16 cellular contexts compared by ENCODE assay signal in the genomic region with DNA sequence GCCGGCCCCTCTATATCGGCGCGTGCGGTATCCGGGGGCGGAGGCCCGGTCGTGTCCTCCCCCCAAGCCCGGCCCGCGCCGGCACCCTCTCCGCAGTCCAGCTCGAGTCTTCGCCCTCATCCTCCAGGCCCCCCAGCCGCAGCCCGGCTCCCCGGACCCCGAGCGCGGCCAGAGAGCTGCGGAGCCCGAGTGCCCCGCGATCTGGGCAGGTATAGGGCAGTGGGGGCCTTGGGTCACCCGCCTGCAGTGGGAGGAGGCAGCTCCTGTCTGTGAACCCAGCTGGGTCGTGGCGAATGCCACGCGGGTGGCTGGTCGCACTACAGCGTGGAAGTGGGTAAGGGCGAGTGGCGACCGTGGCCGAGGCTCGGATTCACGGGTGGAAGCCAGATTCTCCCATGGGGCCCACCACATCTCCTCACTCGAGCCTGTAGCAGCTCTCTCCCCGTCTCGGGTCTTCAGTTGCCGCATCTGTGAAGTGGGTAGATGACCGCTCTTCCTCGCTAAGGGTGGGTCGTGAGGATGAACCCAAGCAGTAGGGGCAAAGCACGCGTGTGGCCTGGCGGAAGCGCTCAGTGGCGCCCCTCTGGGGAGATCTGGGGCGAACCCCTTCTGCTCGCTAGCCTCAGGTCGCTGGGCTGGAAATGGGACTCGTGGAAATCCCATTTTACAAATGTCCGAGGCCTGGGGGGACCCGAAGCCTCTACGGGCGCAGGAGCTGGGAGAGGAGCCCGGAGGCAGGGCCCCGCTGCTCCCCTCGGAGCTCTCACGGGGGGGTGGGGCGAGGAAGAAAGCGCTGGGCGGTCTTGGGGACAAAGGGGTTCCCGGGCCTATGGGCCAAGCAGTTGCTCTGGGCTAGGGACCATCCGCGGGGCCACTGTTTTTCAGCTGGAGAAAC. TPM values are rescaled to one million over a fixed set of nuclear protein-coding genes. Genes with fewer than 3 reads are reported as not detected.
DNase-seq lines count a peak whose midpoint lies in the region; TF ChIP-seq lines count a peak whose summit lies in the region.
"Had no signal": no experiment of that assay in that cellular context is flagged by ENCODE, and none has a peak within 500 bp of the region (broad histone marks: within the 10 kb centered on the region; RNA-seq: fewer than 3 reads in every experiment).

No MANE protein-coding gene starts in this region.

- no peaks in the 10 kb centered on the region for H3K9me3 ChIP-seq in iPS-20b (ENCODE audit: insufficient read depth, low read depth, low read length)
- H3K9me3 ChIP-seq in smooth muscle cell (replicated peaks; ENCODE audit: low read depth): no peaks in the 10 kb centered on the region

- H3K27me3 ChIP-seq in iPS-20b (ENCODE audit: insufficient read depth, low read length) (peaks cover 65% of the 10 kb centered on the region), smooth muscle cell (ENCODE audit: low read depth) (peaks cover 54% of the 10 kb centered on the region)

- DNase-seq in DMS53 (lab: John Stamatoyannopoulos, UW) (peak; percentile 21), DMS53 treated with DMSO at 0.1 percent for 48 hours (lab: John Stamatoyannopoulos, UW; ENCODE audit: unreplicated experiment) (no peak), smooth muscle cell (lab: John Stamatoyannopoulos, UW; ENCODE audit: unreplicated experiment) (no peak), cortex of kidney (lab: John Stamatoyannopoulos, UW) (no peak), SIG-M5 (lab: John Stamatoyannopoulos, UW) (no peak)
- DNase-seq in activated naive CD8-positive, alpha-beta T cell treated with anti-CD3 and anti-CD28 coated beads for 36 hours: no peak
- no peak for DNase-seq in activated effector memory CD4-positive, alpha-beta T cell treated with anti-CD3 and anti-CD28 coated beads, Interleukin-2, amount 50 U/mL, for 16 hours
- DNase-seq: activated CD4-positive, alpha-beta T cell treated with anti-CD3 and anti-CD28 coated beads, Interleukin-2, amount 10 ng/mL, durations not matched to agents 24 days and 14 days; activated gamma-delta T cell treated with Interleukin-2 at 50 U/mL for 16 hours; NCI-H1092 treated with DMSO at 0.1 percent for 48 hours; PC-9; T-helper 1 cell had no signal

- H3K4me3 Mint-ChIP-seq in activated naive CD8-positive, alpha-beta T cell treated with anti-CD3 and anti-CD28 coated beads for 36 hours: peak overlapping the region; percentile 10
- H3K4me3 Mint-ChIP-seq: activated CD4-positive, alpha-beta T cell treated with anti-CD3 and anti-CD28 coated beads, Interleukin-2, amount 10 ng/mL, durations not matched to agents 24 days and 14 days had no signal

- H3F3A ChIP-seq in smooth muscle cell (ENCODE audit: low read depth): no peaks in the 10 kb centered on the region

- peaks cover 12% of the 10 kb centered on the region for H3K4me1 Mint-ChIP-seq in activated naive CD8-positive, alpha-beta T cell treated with anti-CD3 and anti-CD28 coated beads for 36 hours

- no peaks in the 10 kb centered on the region for H3K36me3 ChIP-seq in iPS-20b (ENCODE audit: insufficient read depth, low read depth, low read length)
- no peaks in the 10 kb centered on the region for H3K36me3 ChIP-seq in smooth muscle cell (ENCODE audit: low read depth)

- no peaks in the 10 kb centered on the region for H3K79me2 ChIP-seq in smooth muscle cell (ENCODE audit: low read depth)

- H3K4me3 ChIP-seq in iPS-20b (ENCODE audit: low read length): peak overlapping the region; percentile 18; the same call in 1 of the 2 replicates
- H3K4me3 ChIP-seq in smooth muscle cell: no peak overlapping the region
- H3K4me3 ChIP-seq: PC-9 had no signal

- H3K9me3 Mint-ChIP-seq in activated naive CD8-positive, alpha-beta T cell treated with anti-CD3 and anti-CD28 coated beads for 36 hours: no peaks in the 10 kb centered on the region
- H3K9me3 Mint-ChIP-seq: activated CD4-positive, alpha-beta T cell treated with anti-CD3 and anti-CD28 coated beads, Interleukin-2, amount 10 ng/mL, durations not matched to agents 24 days and 14 days had no signal

- H4K20me1 ChIP-seq in smooth muscle cell (ENCODE audit: low read depth): no peaks in the 10 kb centered on the region

- H2AFZ ChIP-seq in smooth muscle cell (ENCODE audit: low read depth): no peak overlapping the region
- H2AFZ ChIP-seq: PC-9 had no signal

- no peaks in the 10 kb centered on the region for H3K4me1 ChIP-seq in iPS-20b (ENCODE audit: insufficient read depth, low read length)
- no peaks in the 10 kb centered on the region for H3K4me1 ChIP-seq in smooth muscle cell (ENCODE audit: low read depth)

- peaks cover 32% of the 10 kb centered on the region for H3K27me3 Mint-ChIP-seq in activated naive CD8-positive, alpha-beta T cell treated with anti-CD3 and anti-CD28 coated beads for 36 hours

- H3K27ac ChIP-seq in iPS-20b (ENCODE audit: low read length): no peak overlapping the region
- H3K27ac ChIP-seq in smooth muscle cell (ENCODE audit: low read depth): no peak overlapping the region
- H3K27ac ChIP-seq: 22Rv1, PC-9 had no signal

- H3K27ac Mint-ChIP-seq in activated naive CD8-positive, alpha-beta T cell treated with anti-CD3 and anti-CD28 coated beads for 36 hours: no peak overlapping the region
- H3K27ac Mint-ChIP-seq: activated CD4-positive, alpha-beta T cell treated with anti-CD3 and anti-CD28 coated beads, Interleukin-2, amount 10 ng/mL, durations not matched to agents 24 days and 14 days had no signal

- no peaks in the 10 kb centered on the region for H3K36me3 Mint-ChIP-seq in activated naive CD8-positive, alpha-beta T cell treated with anti-CD3 and anti-CD28 coated beads for 36 hours

- 53% methylated on average over 48 of the region's 69 CpGs for WGBS in smooth muscle cell (ENCODE audit: low lambda C conversion rate)

- H3K9ac ChIP-seq in iPS-20b (ENCODE audit: low read depth, low read length) (no peak overlapping the region), smooth muscle cell (ENCODE audit: low read depth) (no peak overlapping the region)

- peak overlapping the region; percentile 30 for H3K4me2 ChIP-seq in smooth muscle cell
- H3K4me2 ChIP-seq: PC-9 had no signal

- no peak for TF ChIP-seq CTCF in smooth muscle cell (IDR thresholded peaks at IDR 0.05; ENCODE audit: borderline replicate concordance, insufficient read depth, poor library complexity, severe bottlenecking)

RNA-seq across cellular contexts. Expression of a gene that starts 1.9 kb away (rescaled TPM):
- total RNA-seq in activated naive CD8-positive, alpha-beta T cell treated with anti-CD3 and anti-CD28 coated beads for 36 hours: not detected
- not detected in 2 replicates for total RNA-seq in smooth muscle cell
- polyA plus RNA-seq in smooth muscle cell: 0.07 TPM in 1 of 2 replicates, not detected in the other
- total RNA-seq: activated CD4-positive, alpha-beta T cell treated with anti-CD3 and anti-CD28 coated beads, Interleukin-2, amount 10 ng/mL, durations not matched to agents 24 days and 14 days; fibroblast of lung; NCI-H460 had no signal
- polyA plus RNA-seq: fibroblast of lung had no signal

RNA-seq across cellular contexts. Expression of a gene that starts 55.0 kb away (rescaled TPM):
- total RNA-seq in activated naive CD8-positive, alpha-beta T cell treated with anti-CD3 and anti-CD28 coated beads for 36 hours: not detected
- not detected in 2 replicates for total RNA-seq in smooth muscle cell
- polyA plus RNA-seq in smooth muscle cell: not detected in 2 replicates
- total RNA-seq: activated CD4-positive, alpha-beta T cell treated with anti-CD3 and anti-CD28 coated beads, Interleukin-2, amount 10 ng/mL, durations not matched to agents 24 days and 14 days; fibroblast of lung; NCI-H460; PC-9 had no signal
- polyA plus RNA-seq: fibroblast of lung had no signal
